ENCODE assay signal across 8 cellular contexts in genomic region chr16:58426095-58426494, GRCh38. TPM values are rescaled to one million over a fixed set of nuclear protein-coding genes. Genes with fewer than 3 reads are reported as not detected.
DNase-seq lines count a peak whose midpoint lies in the region; ATAC-seq and FAIRE-seq lines count a peak whose summit lies in the region.

No MANE protein-coding gene starts in this region.

- DNase-seq in activated naive CD4-positive, alpha-beta T cell treated with anti-CD3 and anti-CD28 coated beads, Interleukin-2, amount 10 ng/mL, durations not matched to agents 7 days and 5 days: peak; percentile 55
- DNase-seq in activated naive CD4-positive, alpha-beta T cell treated with anti-CD3 and anti-CD28 coated beads, Interleukin-2, amount 50 U/mL, for 16 hours: no peak
- peak; percentile 63 for DNase-seq in activated CD4-positive, alpha-beta memory T cell treated with anti-CD3 and anti-CD28 coated beads, Interleukin-2, amount 10 ng/mL, durations not matched to agents 7 days and 5 days
- DNase-seq in small intestine (peak; percentile 12), SK-N-DZ (ENCODE audit: low spot score) (no peak), DMS53 treated with DMSO at 0.1 percent for 48 hours (lab: John Stamatoyannopoulos, UW; ENCODE audit: unreplicated experiment) (no peak), HAP-1 (ENCODE audit: low spot score in 2 of 2) (no peak)

- H3K4me3 ChIP-seq in small intestine (ENCODE audit: low read depth in 1 of 2, low read length in 2 of 2) (no peak overlapping the region), HAP-1 (no peak overlapping the region)

- no peak for FAIRE-seq in small intestine (lab: Jason Lieb, UNC)

- H3K27me3 ChIP-seq in small intestine (ENCODE audit: control insufficient read depth in 2 of 2, insufficient read depth in 2 of 2, low read length in 2 of 2) (peaks cover 0 to 2% of the 10 kb centered on the region in 2 donors), HAP-1 (ENCODE audit: low read depth) (peaks cover 16% of the 10 kb centered on the region; the same call in 1 of the 2 replicates)

- peaks cover 41% of the 10 kb centered on the region for H3K27me3 Mint-ChIP-seq in activated naive CD4-positive, alpha-beta T cell treated with anti-CD3 and anti-CD28 coated beads, Interleukin-2, amount 10 ng/mL, durations not matched to agents 7 days and 5 days
- H3K27me3 Mint-ChIP-seq in activated CD4-positive, alpha-beta memory T cell treated with anti-CD3 and anti-CD28 coated beads, Interleukin-2, amount 10 ng/mL, durations not matched to agents 7 days and 5 days: peaks cover 24% of the 10 kb centered on the region

- no peak overlapping the region for H3K4me3 Mint-ChIP-seq in activated naive CD4-positive, alpha-beta T cell treated with anti-CD3 and anti-CD28 coated beads, Interleukin-2, amount 10 ng/mL, durations not matched to agents 7 days and 5 days
- peak overlapping the region; percentile 43 for H3K4me3 Mint-ChIP-seq in activated CD4-positive, alpha-beta memory T cell treated with anti-CD3 and anti-CD28 coated beads, Interleukin-2, amount 10 ng/mL, durations not matched to agents 7 days and 5 days

- in situ Hi-C loops in HAP-1 (cut with MboI; ENCODE audit: low sequenced_read_pairs): no loop called here

- no peak overlapping the region for H3K27ac Mint-ChIP-seq in activated naive CD4-positive, alpha-beta T cell treated with anti-CD3 and anti-CD28 coated beads, Interleukin-2, amount 10 ng/mL, durations not matched to agents 7 days and 5 days
- H3K27ac Mint-ChIP-seq in activated CD4-positive, alpha-beta memory T cell treated with anti-CD3 and anti-CD28 coated beads, Interleukin-2, amount 10 ng/mL, durations not matched to agents 7 days and 5 days: no peak overlapping the region

- CTCF ChIA-PET in activated naive CD4-positive, alpha-beta T cell treated with anti-CD3 and anti-CD28 coated beads, Interleukin-2, amount 10 ng/mL, durations not matched to agents 7 days and 5 days (lab: Charles Lee): interaction anchor here (1.4 kb wide), 1 partner anchor 90 kb away, joined by 5 read pairs; no protein-coding TSS in a partner anchor
- CTCF ChIA-PET in activated CD4-positive, alpha-beta memory T cell treated with anti-CD3 and anti-CD28 coated beads, Interleukin-2, amount 10 ng/mL, durations not matched to agents 7 days and 5 days (lab: Charles Lee): interaction anchor here (1.0 kb wide), 1 partner anchor 36 kb away, joined by 3 read pairs; no protein-coding TSS in a partner anchor

- H3K4me1 Mint-ChIP-seq in activated naive CD4-positive, alpha-beta T cell treated with anti-CD3 and anti-CD28 coated beads, Interleukin-2, amount 10 ng/mL, durations not matched to agents 7 days and 5 days: peaks cover 24% of the 10 kb centered on the region
- H3K4me1 Mint-ChIP-seq in activated CD4-positive, alpha-beta memory T cell treated with anti-CD3 and anti-CD28 coated beads, Interleukin-2, amount 10 ng/mL, durations not matched to agents 7 days and 5 days: peaks cover 22% of the 10 kb centered on the region

- no peaks in the 10 kb centered on the region for H3K4me1 ChIP-seq in small intestine (ENCODE audit: control insufficient read depth in 2 of 2, insufficient read depth in 1 of 2, low read depth in 1 of 2, low read length in 1 of 2)
- no peaks in the 10 kb centered on the region for H3K4me1 ChIP-seq in HAP-1

- WGBS in small intestine, 3 donors: 40 to 56% (median 55%) methylated on average over 6 of the region's 6 CpGs

- peak; percentile 77 for ATAC-seq in HG03175 (IDR thresholded peaks at IDR 0.05; ENCODE audit: unreplicated experiment)

- POLR2A ChIA-PET in activated CD4-positive, alpha-beta memory T cell treated with anti-CD3 and anti-CD28 coated beads, Interleukin-2, amount 10 ng/mL, durations not matched to agents 7 days and 5 days (lab: Charles Lee): no interaction called here

- H3K9me3 ChIP-seq in small intestine (ENCODE audit: control insufficient read depth, low read depth): no peaks in the 10 kb centered on the region
- no peaks in the 10 kb centered on the region for H3K9me3 ChIP-seq in HAP-1

- H3K9me3 Mint-ChIP-seq in activated naive CD4-positive, alpha-beta T cell treated with anti-CD3 and anti-CD28 coated beads, Interleukin-2, amount 10 ng/mL, durations not matched to agents 7 days and 5 days: no peaks in the 10 kb centered on the region
- no peaks in the 10 kb centered on the region for H3K9me3 Mint-ChIP-seq in activated CD4-positive, alpha-beta memory T cell treated with anti-CD3 and anti-CD28 coated beads, Interleukin-2, amount 10 ng/mL, durations not matched to agents 7 days and 5 days

- H3K36me3 Mint-ChIP-seq in activated naive CD4-positive, alpha-beta T cell treated with anti-CD3 and anti-CD28 coated beads, Interleukin-2, amount 10 ng/mL, durations not matched to agents 7 days and 5 days: no peaks in the 10 kb centered on the region
- H3K36me3 Mint-ChIP-seq in activated CD4-positive, alpha-beta memory T cell treated with anti-CD3 and anti-CD28 coated beads, Interleukin-2, amount 10 ng/mL, durations not matched to agents 7 days and 5 days (ENCODE audit: low read depth): no peaks in the 10 kb centered on the region

- H3K27ac ChIP-seq in small intestine (ENCODE audit: low read depth in 1 of 2, low read length in 1 of 2): peak overlapping the region in 1 of 2 donors; percentile 36

- H3K36me3 ChIP-seq in small intestine (ENCODE audit: control insufficient read depth in 2 of 2, insufficient read depth in 2 of 2, low read length in 2 of 2) (no peaks in the 10 kb centered on the region), HAP-1 (replicated peaks) (no peaks in the 10 kb centered on the region)

RNA-seq across cellular contexts. Expression of gene GINS3, which starts 33.8 kb away (rescaled TPM):
- total RNA-seq in activated CD4-positive, alpha-beta memory T cell treated with anti-CD3 and anti-CD28 coated beads, Interleukin-2, amount 10 ng/mL, durations not matched to agents 7 days and 5 days: 10 to 100 TPM; 10.2 to 11.0 TPM
- polyA plus RNA-seq in small intestine: 1 to 10 TPM; 1.3 to 6.7 (median 1.4) TPM
- 32.9 and 35.8 TPM in 2 replicates for polyA plus RNA-seq in SK-N-DZ (2014; cell fraction: cytosol; rRNA removed)
- 22.8 and 24.5 TPM in 2 replicates for polyA plus RNA-seq in SK-N-DZ (2014; cell fraction: nucleus; rRNA removed)

Comparison
In these comparisons a context has a peak if more than half of its experiments do, and no peak if none do; other contexts are left out.
1. DNase-seq: peak in activated naive CD4-positive, alpha-beta T cell treated with anti-CD3 and anti-CD28 coated beads, Interleukin-2, amount 10 ng/mL, durations not matched to agents 7 days and 5 days (single experiment), activated CD4-positive, alpha-beta memory T cell treated with anti-CD3 and anti-CD28 coated beads, Interleukin-2, amount 10 ng/mL, durations not matched to agents 7 days and 5 days (single experiment) and small intestine (single experiment); none in activated naive CD4-positive, alpha-beta T cell treated with anti-CD3 and anti-CD28 coated beads, Interleukin-2, amount 50 U/mL, for 16 hours (single experiment), SK-N-DZ (single experiment), DMS53 treated with DMSO at 0.1 percent for 48 hours (single experiment) and HAP-1 (0 of 2).